ENCODE assay signal across 16 cellular contexts in genomic region chr7:143436539-143436938, GRCh38. TPM values are rescaled to one million over a fixed set of nuclear protein-coding genes. Genes with fewer than 3 reads are reported as not detected.
DNase-seq lines count a peak whose midpoint lies in the region; ATAC-seq and TF ChIP-seq lines count a peak whose summit lies in the region.
"Had no signal": no experiment of that assay in that cellular context is flagged by ENCODE, and none has a peak within 500 bp of the region (broad histone marks: within the 10 kb centered on the region; RNA-seq: fewer than 3 reads in every experiment).

No MANE protein-coding gene starts in this region.

- no peak for DNase-seq in SW480 (ENCODE audit: low spot score)
- no peak for DNase-seq in osteoblast (ENCODE audit: insufficient read length, low spot score, missing footprints)
- no peak for DNase-seq in glomerular visceral epithelial cell (ENCODE audit: extremely low spot score)
- DNase-seq: activated T-cell treated with anti-CD3 and anti-CD28 coated beads, Interleukin-2, amount 50 U/mL, for 48 hours; effector CD4-positive, alpha-beta T cell; GOT3; occipital lobe had no signal

- H2AFZ ChIP-seq in osteoblast (ENCODE audit: low read length) = no peak overlapping the region

- H3K36me3 ChIP-seq in iPS-20b (ENCODE audit: insufficient read depth, low read depth, low read length) (no peaks in the 10 kb centered on the region), gastroesophageal sphincter (no peaks in the 10 kb centered on the region), osteoblast (ENCODE audit: insufficient read depth, low read length) (no peaks in the 10 kb centered on the region)

- H3K79me2 ChIP-seq in osteoblast (ENCODE audit: insufficient read depth, low read length) = no peaks in the 10 kb centered on the region

- peak overlapping the region; percentile 33; the same call in 1 of the 2 replicates for H3K9ac ChIP-seq in iPS-20b (ENCODE audit: low read depth, low read length)
- H3K9ac ChIP-seq: KMS-11 had no signal

- no peak overlapping the region for H3K27ac ChIP-seq in iPS-20b (ENCODE audit: low read length)
- H3K27ac ChIP-seq in gastroesophageal sphincter = no peak overlapping the region
- no peak overlapping the region for H3K27ac ChIP-seq in osteoblast (ENCODE audit: low read depth, low read length)
- H3K27ac ChIP-seq: KMS-11, RWPE1 had no signal

- peaks cover 11% of the 10 kb centered on the region for H3K4me1 ChIP-seq in iPS-20b (ENCODE audit: insufficient read depth, low read length)
- no peaks in the 10 kb centered on the region for H3K4me1 ChIP-seq in gastroesophageal sphincter
- no peaks in the 10 kb centered on the region for H3K4me1 ChIP-seq in osteoblast (ENCODE audit: insufficient read depth, low read length)

- peak overlapping the region; percentile 29; the same call in 1 of the 2 replicates for H3K4me3 ChIP-seq in iPS-20b (ENCODE audit: low read length)
- H3K4me3 ChIP-seq in gastroesophageal sphincter = no peak overlapping the region
- H3K4me3 ChIP-seq in osteoblast (ENCODE audit: insufficient read depth, low read length) = no peak overlapping the region

- H4K20me1 ChIP-seq in osteoblast (ENCODE audit: insufficient read depth, low read length) = no peaks in the 10 kb centered on the region

- TF ChIP-seq EP300 in gastroesophageal sphincter (IDR thresholded peaks at IDR 0.05) = no peak

- peak; percentile 76 for ATAC-seq in GM19351 (IDR thresholded peaks at IDR 0.05; ENCODE audit: unreplicated experiment)
- ATAC-seq in HG02610 (IDR thresholded peaks at IDR 0.05; ENCODE audit: unreplicated experiment) = peak; percentile 66
- peak; percentile 77 for ATAC-seq in HG03280 (IDR thresholded peaks at IDR 0.05; ENCODE audit: unreplicated experiment)
- ATAC-seq in gastroesophageal sphincter = no peak

- TF ChIP-seq CTCF in gastroesophageal sphincter (IDR thresholded peaks at IDR 0.05) (no peak), osteoblast (IDR thresholded peaks at IDR 0.05; ENCODE audit: extremely low read depth, low read depth, low read length) (no peak)

- TF ChIP-seq POLR2A in gastroesophageal sphincter (IDR thresholded peaks at IDR 0.05) = no peak

- H3K9me3 ChIP-seq in iPS-20b (ENCODE audit: insufficient read depth, low read depth, low read length) = no peaks in the 10 kb centered on the region
- no peaks in the 10 kb centered on the region for H3K9me3 ChIP-seq in gastroesophageal sphincter
- H3K9me3 ChIP-seq in osteoblast (ENCODE audit: low read depth, low read length) = no peaks in the 10 kb centered on the region

- WGBS in gastroesophageal sphincter (ENCODE audit: low coverage in 1 of 2), 2 donors = 78 to 100% methylated on average over 1 of the region's 1 CpG

- H3K4me2 ChIP-seq in osteoblast (ENCODE audit: insufficient read depth, low read length) = no peak overlapping the region
- H3K4me2 ChIP-seq: KMS-11 had no signal

- H3K27me3 ChIP-seq in iPS-20b (ENCODE audit: insufficient read depth, low read length) (no peaks in the 10 kb centered on the region), gastroesophageal sphincter (no peaks in the 10 kb centered on the region), osteoblast (ENCODE audit: insufficient read depth, low read length) (peaks cover 4% of the 10 kb centered on the region)

RNA-seq across cellular contexts. Expression of gene TAS2R60, which starts 6.7 kb away (rescaled TPM):
- under 1 TPM in 1 of 4 donors, not detected in 3; 0.40 TPM for total RNA-seq in gastroesophageal sphincter
- not detected in 2 replicates for total RNA-seq in osteoblast
- total RNA-seq: frontal cortex, lower leg skin, occipital lobe had no signal

RNA-seq across cellular contexts. Expression of gene EPHA1, which starts 27.9 kb away (rescaled TPM):
- total RNA-seq in gastroesophageal sphincter = 1 to 10 TPM in 1 of 4 donors, under 1 TPM in 1, not detected in 2; 0.78 to 2.5 TPM
- not detected in 2 replicates for total RNA-seq in osteoblast
- total RNA-seq: occipital lobe had no signal

RNA-seq across cellular contexts. Expression of gene TAS2R41, which starts 41.1 kb away (rescaled TPM):
- total RNA-seq in gastroesophageal sphincter (not detected), osteoblast (not detected in 2 replicates)
- total RNA-seq: frontal cortex, occipital lobe had no signal

RNA-seq across cellular contexts. Expression of gene ZYX, which starts 55.4 kb away (rescaled TPM):
- total RNA-seq in gastroesophageal sphincter (100 to 1,000 TPM; 111 to 389 (median 146) TPM), osteoblast (38.9 and 47.4 TPM in 2 replicates)
